In the genomic region with DNA sequence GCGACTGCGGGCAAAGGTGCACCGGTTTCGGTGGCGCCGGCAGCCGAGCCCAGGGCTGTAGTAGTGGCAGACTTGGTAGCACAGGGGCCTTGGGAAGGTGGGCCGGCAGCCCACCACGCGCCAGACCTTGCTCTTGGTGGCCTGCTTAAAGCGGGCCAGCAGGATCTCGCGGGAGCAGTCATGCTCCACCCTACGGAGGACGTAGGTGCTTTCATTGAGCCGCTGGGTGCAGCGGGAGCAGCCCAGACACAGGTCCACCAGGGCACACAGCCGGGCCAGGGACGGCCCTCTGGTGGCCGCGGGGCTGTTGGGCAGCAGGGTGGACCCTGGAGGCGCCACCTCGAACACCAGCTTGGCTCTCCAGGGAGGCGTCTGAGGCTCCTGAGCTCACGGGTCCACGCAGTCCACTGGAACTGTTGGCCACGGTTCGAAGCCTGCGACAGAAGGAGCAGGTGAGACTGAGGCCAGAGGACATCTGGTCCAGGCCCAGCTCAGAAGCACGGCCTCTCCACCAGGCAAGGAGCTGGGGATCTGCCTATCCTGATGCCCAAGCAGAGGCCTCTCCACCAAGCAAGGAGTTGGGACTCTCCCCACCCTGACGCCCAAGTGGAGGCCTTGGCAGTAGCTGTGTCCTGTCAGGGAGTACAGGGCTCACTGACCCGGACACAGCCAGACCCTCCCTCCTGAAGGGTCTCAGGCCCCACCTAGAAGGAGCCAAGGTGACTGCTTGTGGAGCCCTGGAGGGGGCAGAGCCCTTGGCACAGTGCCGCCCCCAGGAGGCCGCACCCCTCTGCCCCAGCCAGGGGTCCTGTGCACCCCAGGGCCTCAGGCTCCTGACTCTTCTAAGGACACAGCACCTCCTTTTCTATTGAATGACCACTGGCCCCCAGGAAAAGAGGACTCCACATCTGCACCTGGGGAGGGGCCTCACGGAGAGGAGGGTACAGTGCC, we compare ENCODE assay signal across 1 cellular context.
TF ChIP-seq lines count a peak whose summit lies in the region.

No MANE protein-coding gene starts in this region.

TF ChIP-seq in HepG2, 621 proteins besides CTCF, POLR2A, EP300 and RAD21 (continued from another document and continues in another):
- TF ChIP-seq, protein P1, sequence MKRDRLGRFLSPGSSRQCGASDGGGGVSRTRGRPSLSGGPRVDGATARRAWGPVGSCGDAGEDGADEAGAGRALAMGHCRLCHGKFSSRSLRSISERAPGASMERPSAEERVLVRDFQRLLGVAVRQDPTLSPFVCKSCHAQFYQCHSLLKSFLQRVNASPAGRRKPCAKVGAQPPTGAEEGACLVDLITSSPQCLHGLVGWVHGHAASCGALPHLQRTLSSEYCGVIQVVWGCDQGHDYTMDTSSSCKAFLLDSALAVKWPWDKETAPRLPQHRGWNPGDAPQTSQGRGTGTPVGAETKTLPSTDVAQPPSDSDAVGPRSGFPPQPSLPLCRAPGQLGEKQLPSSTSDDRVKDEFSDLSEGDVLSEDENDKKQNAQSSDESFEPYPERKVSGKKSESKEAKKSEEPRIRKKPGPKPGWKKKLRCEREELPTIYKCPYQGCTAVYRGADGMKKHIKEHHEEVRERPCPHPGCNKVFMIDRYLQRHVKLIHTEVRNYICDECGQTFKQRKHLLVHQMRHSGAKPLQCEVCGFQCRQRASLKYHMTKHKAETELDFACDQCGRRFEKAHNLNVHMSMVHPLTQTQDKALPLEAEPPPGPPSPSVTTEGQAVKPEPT (CRISPR knock-in tag; IDR thresholded peaks at IDR 0.05; ENCODE audit: low read depth) = no peak
- TF ChIP-seq, protein P2, sequence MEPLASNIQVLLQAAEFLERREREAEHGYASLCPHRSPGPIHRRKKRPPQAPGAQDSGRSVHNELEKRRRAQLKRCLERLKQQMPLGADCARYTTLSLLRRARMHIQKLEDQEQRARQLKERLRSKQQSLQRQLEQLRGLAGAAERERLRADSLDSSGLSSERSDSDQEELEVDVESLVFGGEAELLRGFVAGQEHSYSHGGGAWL (CRISPR knock-in tag; IDR thresholded peaks at IDR 0.05) = peak; percentile 54; the same call in 1 of the 2 replicates
- TF ChIP-seq ZNF30 (CRISPR knock-in tag; IDR thresholded peaks at IDR 0.05) (no peak), SNRNP70 (IDR thresholded peaks at IDR 0.05; ENCODE audit: low read depth, low read length) (no peak), AGO1 (IDR thresholded peaks at IDR 0.05; ENCODE audit: low read depth, low read length, poor library complexity, severe bottlenecking) (no peak), NFE2L1 (CRISPR knock-in tag; IDR thresholded peaks at IDR 0.05; ENCODE audit: borderline replicate concordance) (0 out of 2 replicates have a peak, but pooled peaks have one; percentile 8), ZNF510 (CRISPR knock-in tag; IDR thresholded peaks at IDR 0.05; ENCODE audit: low read depth) (no peak), ZNF256 (CRISPR knock-in tag; conservative IDR thresholded peaks at IDR 0.05) (no peak), SP1 (IDR thresholded peaks at IDR 0.05) (no peak), SP1 (CRISPR knock-in tag; IDR thresholded peaks at IDR 0.05) (peak; percentile 38; the same call in 1 of the 2 replicates), MYC (CRISPR knock-in tag; IDR thresholded peaks at IDR 0.05; ENCODE audit: borderline replicate concordance) (no peak), GATAD2A (CRISPR knock-in tag; IDR thresholded peaks at IDR 0.05) (peak; percentile 49; the same call in 1 of the 2 replicates), RNF2 (conservative IDR thresholded peaks at IDR 0.05; ENCODE audit: low read depth) (no peak), ZNF564 (CRISPR knock-in tag; IDR thresholded peaks at IDR 0.05) (no peak), ZNF891 (CRISPR knock-in tag; IDR thresholded peaks at IDR 0.05) (peak; percentile 81), BCL6 (CRISPR knock-in tag; IDR thresholded peaks at IDR 0.05) (peak; percentile 18; the same call in 1 of the 2 replicates), ERF (CRISPR knock-in tag; IDR thresholded peaks at IDR 0.05) (peak; percentile 10; the same call in 1 of the 2 replicates), ZBTB8A (CRISPR knock-in tag; IDR thresholded peaks at IDR 0.05; ENCODE audit: borderline replicate concordance, low read depth) (no peak), GATAD1 (CRISPR knock-in tag; IDR thresholded peaks at IDR 0.05) (0 out of 2 replicates have a peak, but pooled peaks have one; percentile 28), SCMH1 (CRISPR knock-in tag; IDR thresholded peaks at IDR 0.05; ENCODE audit: borderline replicate concordance) (no peak), KDM1A (CRISPR knock-in tag; IDR thresholded peaks at IDR 0.05) (no peak), ZNF777 (CRISPR knock-in tag; IDR thresholded peaks at IDR 0.05) (no peak; the same call in 1 of the 2 replicates), XRCC5 (optimal IDR thresholded peaks at IDR 0.05; ENCODE audit: low read length) (peak; percentile 58), ZNF660 (CRISPR knock-in tag; IDR thresholded peaks at IDR 0.05; ENCODE audit: borderline replicate concordance, low read depth) (no peak), ZNF317 (CRISPR knock-in tag; IDR thresholded peaks at IDR 0.05) (no peak), GABPA (IDR thresholded peaks at IDR 0.05; ENCODE audit: low read depth, low read length) (no peak), GABPA (CRISPR knock-in tag; IDR thresholded peaks at IDR 0.05; ENCODE audit: low read depth) (no peak), ZNF33A (CRISPR knock-in tag; IDR thresholded peaks at IDR 0.05; ENCODE audit: borderline replicate concordance) (no peak), MXI1 (IDR thresholded peaks at IDR 0.05; ENCODE audit: borderline replicate concordance, low read depth, low read length) (0 out of 3 replicates have a peak, but pooled peaks have one; percentile 32), PHF21A (CRISPR knock-in tag; IDR thresholded peaks at IDR 0.05) (no peak), SIN3B (IDR thresholded peaks at IDR 0.05; ENCODE audit: low read length) (no peak), ZNF24 (IDR thresholded peaks at IDR 0.05) (no peak), REXO4 (CRISPR knock-in tag; IDR thresholded peaks at IDR 0.05; ENCODE audit: borderline replicate concordance) (0 out of 2 replicates have a peak, but pooled peaks have one; percentile 21), MATR3 (CRISPR knock-in tag; IDR thresholded peaks at IDR 0.05) (no peak), ZNF160 (CRISPR knock-in tag; IDR thresholded peaks at IDR 0.05) (no peak), ZNF567 (CRISPR knock-in tag; IDR thresholded peaks at IDR 0.05; ENCODE audit: borderline replicate concordance) (0 out of 2 replicates have a peak, but pooled peaks have one; percentile 17), ZNF883 (CRISPR knock-in tag; IDR thresholded peaks at IDR 0.05; ENCODE audit: not compliant biosample characterization) (peak; percentile 60)
- TF ChIP-seq, protein P3, sequence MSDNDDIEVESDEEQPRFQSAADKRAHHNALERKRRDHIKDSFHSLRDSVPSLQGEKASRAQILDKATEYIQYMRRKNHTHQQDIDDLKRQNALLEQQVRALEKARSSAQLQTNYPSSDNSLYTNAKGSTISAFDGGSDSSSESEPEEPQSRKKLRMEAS (IDR thresholded peaks at IDR 0.05) = 0 out of 2 replicates have a peak, but pooled peaks have one; percentile 16
- TF ChIP-seq, protein P4, sequence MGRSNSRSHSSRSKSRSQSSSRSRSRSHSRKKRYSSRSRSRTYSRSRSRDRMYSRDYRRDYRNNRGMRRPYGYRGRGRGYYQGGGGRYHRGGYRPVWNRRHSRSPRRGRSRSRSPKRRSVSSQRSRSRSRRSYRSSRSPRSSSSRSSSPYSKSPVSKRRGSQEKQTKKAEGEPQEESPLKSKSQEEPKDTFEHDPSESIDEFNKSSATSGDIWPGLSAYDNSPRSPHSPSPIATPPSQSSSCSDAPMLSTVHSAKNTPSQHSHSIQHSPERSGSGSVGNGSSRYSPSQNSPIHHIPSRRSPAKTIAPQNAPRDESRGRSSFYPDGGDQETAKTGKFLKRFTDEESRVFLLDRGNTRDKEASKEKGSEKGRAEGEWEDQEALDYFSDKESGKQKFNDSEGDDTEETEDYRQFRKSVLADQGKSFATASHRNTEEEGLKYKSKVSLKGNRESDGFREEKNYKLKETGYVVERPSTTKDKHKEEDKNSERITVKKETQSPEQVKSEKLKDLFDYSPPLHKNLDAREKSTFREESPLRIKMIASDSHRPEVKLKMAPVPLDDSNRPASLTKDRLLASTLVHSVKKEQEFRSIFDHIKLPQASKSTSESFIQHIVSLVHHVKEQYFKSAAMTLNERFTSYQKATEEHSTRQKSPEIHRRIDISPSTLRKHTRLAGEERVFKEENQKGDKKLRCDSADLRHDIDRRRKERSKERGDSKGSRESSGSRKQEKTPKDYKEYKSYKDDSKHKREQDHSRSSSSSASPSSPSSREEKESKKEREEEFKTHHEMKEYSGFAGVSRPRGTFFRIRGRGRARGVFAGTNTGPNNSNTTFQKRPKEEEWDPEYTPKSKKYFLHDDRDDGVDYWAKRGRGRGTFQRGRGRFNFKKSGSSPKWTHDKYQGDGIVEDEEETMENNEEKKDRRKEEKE (IDR thresholded peaks at IDR 0.05) = no peak
- TF ChIP-seq, protein P5, sequence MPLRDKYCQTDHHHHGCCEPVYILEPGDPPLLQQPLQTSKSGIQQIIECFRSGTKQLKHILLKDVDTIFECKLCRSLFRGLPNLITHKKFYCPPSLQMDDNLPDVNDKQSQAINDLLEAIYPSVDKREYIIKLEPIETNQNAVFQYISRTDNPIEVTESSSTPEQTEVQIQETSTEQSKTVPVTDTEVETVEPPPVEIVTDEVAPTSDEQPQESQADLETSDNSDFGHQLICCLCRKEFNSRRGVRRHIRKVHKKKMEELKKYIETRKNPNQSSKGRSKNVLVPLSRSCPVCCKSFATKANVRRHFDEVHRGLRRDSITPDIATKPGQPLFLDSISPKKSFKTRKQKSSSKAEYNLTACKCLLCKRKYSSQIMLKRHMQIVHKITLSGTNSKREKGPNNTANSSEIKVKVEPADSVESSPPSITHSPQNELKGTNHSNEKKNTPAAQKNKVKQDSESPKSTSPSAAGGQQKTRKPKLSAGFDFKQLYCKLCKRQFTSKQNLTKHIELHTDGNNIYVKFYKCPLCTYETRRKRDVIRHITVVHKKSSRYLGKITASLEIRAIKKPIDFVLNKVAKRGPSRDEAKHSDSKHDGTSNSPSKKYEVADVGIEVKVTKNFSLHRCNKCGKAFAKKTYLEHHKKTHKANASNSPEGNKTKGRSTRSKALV (CRISPR knock-in tag; IDR thresholded peaks at IDR 0.05) = no peak
- TF ChIP-seq, protein P6, sequence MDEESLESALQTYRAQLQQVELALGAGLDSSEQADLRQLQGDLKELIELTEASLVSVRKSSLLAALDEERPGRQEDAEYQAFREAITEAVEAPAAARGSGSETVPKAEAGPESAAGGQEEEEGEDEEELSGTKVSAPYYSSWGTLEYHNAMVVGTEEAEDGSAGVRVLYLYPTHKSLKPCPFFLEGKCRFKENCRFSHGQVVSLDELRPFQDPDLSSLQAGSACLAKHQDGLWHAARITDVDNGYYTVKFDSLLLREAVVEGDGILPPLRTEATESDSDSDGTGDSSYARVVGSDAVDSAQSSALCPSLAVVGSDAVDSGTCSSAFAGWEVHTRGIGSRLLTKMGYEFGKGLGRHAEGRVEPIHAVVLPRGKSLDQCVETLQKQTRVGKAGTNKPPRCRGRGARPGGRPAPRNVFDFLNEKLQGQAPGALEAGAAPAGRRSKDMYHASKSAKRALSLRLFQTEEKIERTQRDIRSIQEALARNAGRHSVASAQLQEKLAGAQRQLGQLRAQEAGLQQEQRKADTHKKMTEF (CRISPR knock-in tag; IDR thresholded peaks at IDR 0.05) = peak; percentile 47; the same call in 1 of the 2 replicates
- TF ChIP-seq, protein P7, sequence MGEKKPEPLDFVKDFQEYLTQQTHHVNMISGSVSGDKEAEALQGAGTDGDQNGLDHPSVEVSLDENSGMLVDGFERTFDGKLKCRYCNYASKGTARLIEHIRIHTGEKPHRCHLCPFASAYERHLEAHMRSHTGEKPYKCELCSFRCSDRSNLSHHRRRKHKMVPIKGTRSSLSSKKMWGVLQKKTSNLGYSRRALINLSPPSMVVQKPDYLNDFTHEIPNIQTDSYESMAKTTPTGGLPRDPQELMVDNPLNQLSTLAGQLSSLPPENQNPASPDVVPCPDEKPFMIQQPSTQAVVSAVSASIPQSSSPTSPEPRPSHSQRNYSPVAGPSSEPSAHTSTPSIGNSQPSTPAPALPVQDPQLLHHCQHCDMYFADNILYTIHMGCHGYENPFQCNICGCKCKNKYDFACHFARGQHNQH (CRISPR knock-in tag; IDR thresholded peaks at IDR 0.05) = no peak
- TF ChIP-seq, protein P8, sequence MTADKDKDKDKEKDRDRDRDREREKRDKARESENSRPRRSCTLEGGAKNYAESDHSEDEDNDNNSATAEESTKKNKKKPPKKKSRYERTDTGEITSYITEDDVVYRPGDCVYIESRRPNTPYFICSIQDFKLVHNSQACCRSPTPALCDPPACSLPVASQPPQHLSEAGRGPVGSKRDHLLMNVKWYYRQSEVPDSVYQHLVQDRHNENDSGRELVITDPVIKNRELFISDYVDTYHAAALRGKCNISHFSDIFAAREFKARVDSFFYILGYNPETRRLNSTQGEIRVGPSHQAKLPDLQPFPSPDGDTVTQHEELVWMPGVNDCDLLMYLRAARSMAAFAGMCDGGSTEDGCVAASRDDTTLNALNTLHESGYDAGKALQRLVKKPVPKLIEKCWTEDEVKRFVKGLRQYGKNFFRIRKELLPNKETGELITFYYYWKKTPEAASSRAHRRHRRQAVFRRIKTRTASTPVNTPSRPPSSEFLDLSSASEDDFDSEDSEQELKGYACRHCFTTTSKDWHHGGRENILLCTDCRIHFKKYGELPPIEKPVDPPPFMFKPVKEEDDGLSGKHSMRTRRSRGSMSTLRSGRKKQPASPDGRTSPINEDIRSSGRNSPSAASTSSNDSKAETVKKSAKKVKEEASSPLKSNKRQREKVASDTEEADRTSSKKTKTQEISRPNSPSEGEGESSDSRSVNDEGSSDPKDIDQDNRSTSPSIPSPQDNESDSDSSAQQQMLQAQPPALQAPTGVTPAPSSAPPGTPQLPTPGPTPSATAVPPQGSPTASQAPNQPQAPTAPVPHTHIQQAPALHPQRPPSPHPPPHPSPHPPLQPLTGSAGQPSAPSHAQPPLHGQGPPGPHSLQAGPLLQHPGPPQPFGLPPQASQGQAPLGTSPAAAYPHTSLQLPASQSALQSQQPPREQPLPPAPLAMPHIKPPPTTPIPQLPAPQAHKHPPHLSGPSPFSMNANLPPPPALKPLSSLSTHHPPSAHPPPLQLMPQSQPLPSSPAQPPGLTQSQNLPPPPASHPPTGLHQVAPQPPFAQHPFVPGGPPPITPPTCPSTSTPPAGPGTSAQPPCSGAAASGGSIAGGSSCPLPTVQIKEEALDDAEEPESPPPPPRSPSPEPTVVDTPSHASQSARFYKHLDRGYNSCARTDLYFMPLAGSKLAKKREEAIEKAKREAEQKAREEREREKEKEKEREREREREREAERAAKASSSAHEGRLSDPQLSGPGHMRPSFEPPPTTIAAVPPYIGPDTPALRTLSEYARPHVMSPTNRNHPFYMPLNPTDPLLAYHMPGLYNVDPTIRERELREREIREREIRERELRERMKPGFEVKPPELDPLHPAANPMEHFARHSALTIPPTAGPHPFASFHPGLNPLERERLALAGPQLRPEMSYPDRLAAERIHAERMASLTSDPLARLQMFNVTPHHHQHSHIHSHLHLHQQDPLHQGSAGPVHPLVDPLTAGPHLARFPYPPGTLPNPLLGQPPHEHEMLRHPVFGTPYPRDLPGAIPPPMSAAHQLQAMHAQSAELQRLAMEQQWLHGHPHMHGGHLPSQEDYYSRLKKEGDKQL (CRISPR knock-in tag; IDR thresholded peaks at IDR 0.05; ENCODE audit: low read depth) = no peak
- TF ChIP-seq, protein P9, sequence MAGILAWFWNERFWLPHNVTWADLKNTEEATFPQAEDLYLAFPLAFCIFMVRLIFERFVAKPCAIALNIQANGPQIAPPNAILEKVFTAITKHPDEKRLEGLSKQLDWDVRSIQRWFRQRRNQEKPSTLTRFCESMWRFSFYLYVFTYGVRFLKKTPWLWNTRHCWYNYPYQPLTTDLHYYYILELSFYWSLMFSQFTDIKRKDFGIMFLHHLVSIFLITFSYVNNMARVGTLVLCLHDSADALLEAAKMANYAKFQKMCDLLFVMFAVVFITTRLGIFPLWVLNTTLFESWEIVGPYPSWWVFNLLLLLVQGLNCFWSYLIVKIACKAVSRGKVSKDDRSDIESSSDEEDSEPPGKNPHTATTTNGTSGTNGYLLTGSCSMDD (CRISPR knock-in tag; IDR thresholded peaks at IDR 0.05) = no peak
